8 cellular contexts compared by ENCODE assay signal in the genomic region with DNA sequence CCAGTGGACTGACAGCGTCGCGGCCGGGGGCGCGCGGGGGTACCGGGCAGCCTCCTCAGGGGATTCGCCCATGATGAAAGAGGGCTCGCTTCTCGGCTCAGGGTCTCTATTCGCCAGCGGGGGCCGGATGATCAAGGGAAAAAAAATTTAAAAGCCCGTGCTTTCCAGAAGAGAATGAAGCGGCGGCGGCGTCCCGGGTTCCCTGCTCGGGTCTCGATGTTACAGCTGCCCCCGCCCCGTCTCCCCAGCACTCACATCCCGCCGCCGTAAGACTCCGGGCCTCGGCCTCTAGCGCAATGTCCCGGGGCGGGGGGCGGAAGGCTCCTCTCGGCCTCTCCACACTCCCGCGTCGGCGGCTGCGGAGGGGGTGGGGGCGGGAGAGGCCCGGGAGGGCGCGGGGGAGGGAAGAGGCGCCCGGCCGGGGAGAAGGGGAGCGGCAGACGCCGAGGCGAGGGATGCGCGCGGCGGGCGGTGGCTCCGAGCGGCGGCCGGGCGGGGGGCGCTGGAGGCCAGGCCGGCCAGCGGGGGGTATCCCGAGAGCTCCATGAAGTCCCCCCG. TPM values are rescaled to one million over a fixed set of nuclear protein-coding genes. Genes with fewer than 3 reads are reported as not detected.
DNase-seq lines count a peak whose midpoint lies in the region; ATAC-seq and TF ChIP-seq lines count a peak whose summit lies in the region.

No MANE protein-coding gene starts in this region.

- DNase-seq in H7: peak; percentile 89
- no peak for DNase-seq in activated CD8-positive, alpha-beta memory T cell treated with anti-CD3 and anti-CD28 coated beads, Interleukin-2, amount 10 ng/mL, durations not matched to agents 7 days and 5 days
- DNase-seq in Right ventricle myocardium superior: peak; percentile 63
- no peak for DNase-seq in retinal pigment epithelial cell (ENCODE audit: low read depth)
- no peak for DNase-seq in NCI-H526 treated with DMSO at 0.1 percent for 48 hours (lab: John Stamatoyannopoulos, UW)

- no peaks in the 10 kb centered on the region for H3K4me1 Mint-ChIP-seq in activated CD8-positive, alpha-beta memory T cell treated with anti-CD3 and anti-CD28 coated beads, Interleukin-2, amount 10 ng/mL, durations not matched to agents 7 days and 5 days

- no peak for TF ChIP-seq CTCF in retinal pigment epithelial cell (conservative IDR thresholded peaks at IDR 0.05; ENCODE audit: low read depth, low read length)

- peaks cover 78% of the 10 kb centered on the region for H3K27me3 ChIP-seq in H7 (ENCODE audit: control insufficient read depth, insufficient read depth, low read length)

- H3K9me3 Mint-ChIP-seq in activated CD8-positive, alpha-beta memory T cell treated with anti-CD3 and anti-CD28 coated beads, Interleukin-2, amount 10 ng/mL, durations not matched to agents 7 days and 5 days (ENCODE audit: low read depth): no peaks in the 10 kb centered on the region

- ATAC-seq in activated CD8-positive, alpha-beta memory T cell treated with anti-CD3 and anti-CD28 coated beads, Interleukin-2, amount 10 ng/mL, durations not matched to agents 7 days and 5 days: peak; percentile 41
- peak; percentile 48 for ATAC-seq in Right ventricle myocardium superior (ENCODE audit: poor library complexity)
- no peak for ATAC-seq in HG02571 (IDR thresholded peaks at IDR 0.05; ENCODE audit: unreplicated experiment)
- ATAC-seq in GM21825 (IDR thresholded peaks at IDR 0.05; ENCODE audit: unreplicated experiment): no peak
- no peak for ATAC-seq in GM19397 (IDR thresholded peaks at IDR 0.05; ENCODE audit: unreplicated experiment)

- no peaks in the 10 kb centered on the region for H3K36me3 ChIP-seq in H7 (replicated peaks; ENCODE audit: control insufficient read depth, insufficient read depth, low read length)

- CTCF ChIA-PET in activated CD8-positive, alpha-beta memory T cell treated with anti-CD3 and anti-CD28 coated beads, Interleukin-2, amount 10 ng/mL, durations not matched to agents 7 days and 5 days (lab: Charles Lee): interaction anchor here (1.6 kb wide), 1 partner anchor 27 kb away, joined by 6 read pairs; no protein-coding TSS in a partner anchor

- peaks cover 60% of the 10 kb centered on the region for H3K27me3 Mint-ChIP-seq in activated CD8-positive, alpha-beta memory T cell treated with anti-CD3 and anti-CD28 coated beads, Interleukin-2, amount 10 ng/mL, durations not matched to agents 7 days and 5 days

- H3K4me3 Mint-ChIP-seq in activated CD8-positive, alpha-beta memory T cell treated with anti-CD3 and anti-CD28 coated beads, Interleukin-2, amount 10 ng/mL, durations not matched to agents 7 days and 5 days: no peak overlapping the region

- H3K36me3 Mint-ChIP-seq in activated CD8-positive, alpha-beta memory T cell treated with anti-CD3 and anti-CD28 coated beads, Interleukin-2, amount 10 ng/mL, durations not matched to agents 7 days and 5 days: no peaks in the 10 kb centered on the region

- intact Hi-C loops in Right ventricle myocardium superior (cut with DNase I): no loop called here

- H3K4me3 ChIP-seq in H7 (ENCODE audit: insufficient read depth, low read depth, low read length): peak overlapping the region; percentile 77
- H3K4me3 ChIP-seq in retinal pigment epithelial cell (ENCODE audit: low read length): peak overlapping the region; percentile 6

- H3K27ac Mint-ChIP-seq in activated CD8-positive, alpha-beta memory T cell treated with anti-CD3 and anti-CD28 coated beads, Interleukin-2, amount 10 ng/mL, durations not matched to agents 7 days and 5 days: no peak overlapping the region

RNA-seq across cellular contexts. Expression of gene PTH1R, which starts 4.4 kb away (rescaled TPM):
- total RNA-seq in H7 (2014; rRNA removed; shearing (Covaris generic)): 32.3 and 35.2 TPM in 2 replicates
- not detected for total RNA-seq in activated CD8-positive, alpha-beta memory T cell treated with anti-CD3 and anti-CD28 coated beads, Interleukin-2, amount 10 ng/mL, durations not matched to agents 7 days and 5 days
- total RNA-seq in Right ventricle myocardium superior: 11.8 TPM

RNA-seq across cellular contexts. Expression of gene MYL3, which starts 18.7 kb away (rescaled TPM):
- 3.0 and 4.1 TPM in 2 replicates for total RNA-seq in H7 (2014; rRNA removed; shearing (Covaris generic))
- not detected for total RNA-seq in activated CD8-positive, alpha-beta memory T cell treated with anti-CD3 and anti-CD28 coated beads, Interleukin-2, amount 10 ng/mL, durations not matched to agents 7 days and 5 days
- 10,727 TPM for total RNA-seq in Right ventricle myocardium superior

Comparison
In these comparisons a context has a peak if more than half of its experiments do, and no peak if none do; other contexts are left out.
1. DNase-seq: peak in H7 (single experiment) and Right ventricle myocardium superior (single experiment); none in activated CD8-positive, alpha-beta memory T cell treated with anti-CD3 and anti-CD28 coated beads, Interleukin-2, amount 10 ng/mL, durations not matched to agents 7 days and 5 days (single experiment), retinal pigment epithelial cell (single experiment) and NCI-H526 treated with DMSO at 0.1 percent for 48 hours (single experiment).
2. ATAC-seq: peak in activated CD8-positive, alpha-beta memory T cell treated with anti-CD3 and anti-CD28 coated beads, Interleukin-2, amount 10 ng/mL, durations not matched to agents 7 days and 5 days (single experiment) and Right ventricle myocardium superior (single experiment); none in HG02571 (single experiment), GM21825 (single experiment) and GM19397 (single experiment).
3. RNA of gene PTH1R, which starts 4.4 kb away (total RNA-seq): 32.3 to 35.2 TPM in H7 and 11.8 TPM in Right ventricle myocardium superior (single experiment); not detected in activated CD8-positive, alpha-beta memory T cell treated with anti-CD3 and anti-CD28 coated beads, Interleukin-2, amount 10 ng/mL, durations not matched to agents 7 days and 5 days; every median in the first group is over 10 times any median in the second.
4. RNA of gene MYL3, which starts 18.7 kb away (total RNA-seq): 10,727 TPM in Right ventricle myocardium superior (single experiment); 3.0 to 4.1 TPM in H7 and not detected in activated CD8-positive, alpha-beta memory T cell treated with anti-CD3 and anti-CD28 coated beads, Interleukin-2, amount 10 ng/mL, durations not matched to agents 7 days and 5 days; every median in the first group is over 1,000 times any median in the second.